Comparison of ENCODE assay signal across 19 cellular contexts in the genomic region with DNA sequence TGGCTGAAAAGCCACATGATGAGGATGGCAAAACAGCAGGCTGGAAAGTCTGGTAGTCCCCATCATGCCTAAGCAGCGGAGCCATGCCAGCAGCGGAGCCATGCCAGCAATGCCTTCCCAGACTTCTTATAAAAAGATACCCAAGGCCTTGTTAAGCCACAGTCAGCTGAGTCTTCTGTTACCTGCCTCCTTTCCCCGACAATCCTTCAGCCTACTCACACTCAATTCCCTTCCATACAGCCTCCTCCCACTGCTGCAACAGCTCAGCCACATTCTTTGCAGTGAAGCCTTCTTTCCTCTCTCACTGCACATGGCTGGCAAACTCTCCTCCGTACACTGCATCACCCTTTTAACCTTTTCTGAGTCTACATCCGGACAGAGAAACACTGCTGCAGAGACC.
A peak's percentile ranks its signal among the peaks of the same experiment; 100 is the strongest.
DNase-seq lines count a peak whose midpoint lies in the region; ATAC-seq and FAIRE-seq lines count a peak whose summit lies in the region.
"Had no signal": no experiment of that assay in that cellular context is flagged by ENCODE, and none has a peak within 500 bp of the region (broad histone marks: within the 10 kb centered on the region; RNA-seq: fewer than 3 reads in every experiment).

No MANE protein-coding gene starts in this region.

- peaks cover 19% of the 10 kb centered on the region for H3K4me1 Mint-ChIP-seq in activated naive CD8-positive, alpha-beta T cell (ENCODE audit: low read depth)
- H3K4me1 Mint-ChIP-seq in activated naive CD8-positive, alpha-beta T cell treated with anti-CD3 and anti-CD28 coated beads, Interleukin-2, amount 50 U/mL, for 24 hours: peaks cover 32% of the 10 kb centered on the region
- peaks cover 32% of the 10 kb centered on the region for H3K4me1 Mint-ChIP-seq in stimulated activated memory B cell treated with anti-CD40 and anti-IgM and Interleukin-4, amounts not matched to agents 10 μg/mL and 1 μg/mL and 100 μg/mL, for 72 hours

- peaks cover 10% of the 10 kb centered on the region for H3K36me3 Mint-ChIP-seq in activated naive CD8-positive, alpha-beta T cell
- peaks cover 8% of the 10 kb centered on the region for H3K36me3 Mint-ChIP-seq in activated naive CD8-positive, alpha-beta T cell treated with anti-CD3 and anti-CD28 coated beads, Interleukin-2, amount 50 U/mL, for 24 hours (ENCODE audit: low read depth)
- peaks cover 46% of the 10 kb centered on the region for H3K36me3 Mint-ChIP-seq in stimulated activated memory B cell treated with anti-CD40 and anti-IgM and Interleukin-4, amounts not matched to agents 10 μg/mL and 1 μg/mL and 100 μg/mL, for 72 hours

- no peak overlapping the region for H3K4me3 Mint-ChIP-seq in activated naive CD8-positive, alpha-beta T cell
- no peak overlapping the region for H3K4me3 Mint-ChIP-seq in activated naive CD8-positive, alpha-beta T cell treated with anti-CD3 and anti-CD28 coated beads, Interleukin-2, amount 50 U/mL, for 24 hours
- H3K4me3 Mint-ChIP-seq in stimulated activated memory B cell treated with anti-CD40 and anti-IgM and Interleukin-4, amounts not matched to agents 10 μg/mL and 1 μg/mL and 100 μg/mL, for 72 hours: no peak overlapping the region
- H3K4me3 Mint-ChIP-seq: CD4-positive, alpha-beta T cell; endodermal cell had no signal

- no peak for ATAC-seq in activated naive CD8-positive, alpha-beta T cell treated with anti-CD3 and anti-CD28 coated beads, Interleukin-2, amount 50 U/mL, for 24 hours
- ATAC-seq in stimulated activated memory B cell treated with anti-CD40 and anti-IgM and Interleukin-4, amounts not matched to agents 10 μg/mL and 1 μg/mL and 100 μg/mL, for 72 hours: no peak
- ATAC-seq in GM19351 (IDR thresholded peaks at IDR 0.05; ENCODE audit: unreplicated experiment): no peak
- ATAC-seq: HepG2; left lobe of liver; stimulated activated naive CD8-positive, alpha-beta T cell treated with anti-CD3 and anti-CD28 coated beads, Interleukin-15, Interleukin-2, amounts not matched to agents 100 U/mL and 50 U/mL, for 24 hours had no signal

- no peak for DNase-seq in activated naive CD8-positive, alpha-beta T cell treated with anti-CD3 and anti-CD28 coated beads, Interleukin-2, amount 50 U/mL, for 24 hours
- DNase-seq in dermis blood vessel endothelial cell: peak; percentile 7
- peak; percentile 36 for DNase-seq in medulla oblongata (ENCODE audit: extremely low spot score)
- no peak for DNase-seq in urothelium cell line (ENCODE audit: low spot score)
- no peak for DNase-seq in GM19238 (ENCODE audit: insufficient read length, low spot score)
- DNase-seq: CD4-positive, alpha-beta T cell; endodermal cell; NCI-H1930; NCI-H510A treated with DMSO at 0.1 percent for 48 hours; stimulated activated CD4-positive, alpha-beta T cell treated with anti-CD3 and anti-CD28 coated beads, Interleukin-15, amount 100 ng/mL, for 24 hours; stimulated activated naive CD8-positive, alpha-beta T cell treated with anti-CD3 and anti-CD28 coated beads, Interleukin-15, Interleukin-2, amounts not matched to agents 100 U/mL and 50 U/mL, for 24 hours; trophoblast cell had no signal

- H3K27me3 Mint-ChIP-seq in activated naive CD8-positive, alpha-beta T cell: no peaks in the 10 kb centered on the region
- H3K27me3 Mint-ChIP-seq in activated naive CD8-positive, alpha-beta T cell treated with anti-CD3 and anti-CD28 coated beads, Interleukin-2, amount 50 U/mL, for 24 hours: no peaks in the 10 kb centered on the region
- H3K27me3 Mint-ChIP-seq in stimulated activated memory B cell treated with anti-CD40 and anti-IgM and Interleukin-4, amounts not matched to agents 10 μg/mL and 1 μg/mL and 100 μg/mL, for 72 hours: no peaks in the 10 kb centered on the region
- H3K27me3 Mint-ChIP-seq: CD4-positive, alpha-beta T cell had no signal

- peak overlapping the region; percentile 24 for H3K27ac Mint-ChIP-seq in activated naive CD8-positive, alpha-beta T cell
- no peak overlapping the region for H3K27ac Mint-ChIP-seq in activated naive CD8-positive, alpha-beta T cell treated with anti-CD3 and anti-CD28 coated beads, Interleukin-2, amount 50 U/mL, for 24 hours
- peak overlapping the region; percentile 6 for H3K27ac Mint-ChIP-seq in stimulated activated memory B cell treated with anti-CD40 and anti-IgM and Interleukin-4, amounts not matched to agents 10 μg/mL and 1 μg/mL and 100 μg/mL, for 72 hours
- H3K27ac Mint-ChIP-seq: CD4-positive, alpha-beta T cell; endodermal cell had no signal

- no peaks in the 10 kb centered on the region for H3K9me3 Mint-ChIP-seq in activated naive CD8-positive, alpha-beta T cell (ENCODE audit: low read depth)
- H3K9me3 Mint-ChIP-seq in activated naive CD8-positive, alpha-beta T cell treated with anti-CD3 and anti-CD28 coated beads, Interleukin-2, amount 50 U/mL, for 24 hours: no peaks in the 10 kb centered on the region
- H3K9me3 Mint-ChIP-seq in stimulated activated memory B cell treated with anti-CD40 and anti-IgM and Interleukin-4, amounts not matched to agents 10 μg/mL and 1 μg/mL and 100 μg/mL, for 72 hours: no peaks in the 10 kb centered on the region
- H3K9me3 Mint-ChIP-seq: CD4-positive, alpha-beta T cell; endodermal cell had no signal

- no peak for FAIRE-seq in urothelium cell line (lab: Jason Lieb, UNC)
- FAIRE-seq: A204.1, GM18507 had no signal

Comparison
In these comparisons a context has a peak if more than half of its experiments do, and no peak if none do; other contexts are left out.
1. DNase-seq: peak in dermis blood vessel endothelial cell (single experiment) and medulla oblongata (single experiment); none in activated naive CD8-positive, alpha-beta T cell treated with anti-CD3 and anti-CD28 coated beads, Interleukin-2, amount 50 U/mL, for 24 hours (single experiment), urothelium cell line (single experiment) and GM19238 (single experiment).